In the genomic region with DNA sequence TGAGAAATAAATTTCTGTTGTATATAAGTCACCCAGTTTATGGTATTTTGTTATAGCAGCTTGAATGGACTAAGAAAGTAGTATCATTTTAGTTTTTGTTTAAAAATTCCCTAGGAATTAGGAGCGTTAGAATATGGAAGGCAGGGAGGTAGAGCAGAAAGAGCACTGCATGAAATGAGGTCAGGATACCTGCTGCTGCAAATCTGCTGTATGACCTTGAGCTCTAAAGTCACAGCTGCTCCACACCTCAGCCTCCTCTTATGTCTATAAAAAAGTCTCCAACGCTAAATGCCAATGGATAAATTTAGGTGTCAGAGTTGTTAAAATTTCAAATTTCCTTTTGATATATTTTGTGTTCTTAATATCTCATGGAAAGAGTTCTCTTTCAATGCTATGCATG, we compare ENCODE assay signal across 23 cellular contexts.
"Had no signal": no experiment of that assay in that cellular context is flagged by ENCODE, and none has a peak within 500 bp of the region (broad histone marks: within the 10 kb centered on the region; RNA-seq: fewer than 3 reads in every experiment).

No MANE protein-coding gene starts in this region.

- H3K36me3 ChIP-seq: lower lobe of right lung, pancreas, suprapubic skin, thoracic aorta, tibial artery, upper lobe of right lung had no signal

- H3K4me1 ChIP-seq: upper lobe of right lung had no signal

- H3K27ac ChIP-seq: lower lobe of right lung, psoas muscle, skin epidermis, suprapubic skin, thoracic aorta, tibial artery, upper lobe of right lung had no signal

- H3K9me3 ChIP-seq: lower lobe of right lung, pancreas, psoas muscle, suprapubic skin, thoracic aorta, tibial artery, upper lobe of right lung had no signal

- H3K4me3 ChIP-seq: lower lobe of right lung, pancreas, psoas muscle, skin epidermis, suprapubic skin, thoracic aorta, tibial artery, upper lobe of right lung had no signal

- DNase-seq: hypothalamus; immature natural killer cell; kidney; left colon; left ventricle myocardium superior; lower lobe of right lung; mammary epithelial cell; mesenchymal stem cell; naive thymus-derived CD8-positive, alpha-beta T cell; psoas muscle; stimulated activated CD4-positive, alpha-beta T cell treated with anti-CD3 and anti-CD28 coated beads, Interleukin-12 subunit alpha, Interleukin-12 subunit beta, amount 100 ng/mL, for 4 hours; stimulated activated CD4-positive, alpha-beta T cell treated with anti-CD3 and anti-CD28 coated beads, Interleukin-15, amount 100 ng/mL, for 24 hours; stimulated activated CD4-positive, alpha-beta T cell treated with anti-CD3 and anti-CD28 coated beads, Interleukin-2, amount 100 ng/mL, for 24 hours; stimulated activated CD4-positive, alpha-beta T cell treated with anti-CD3 and anti-CD28 coated beads, Interleukin-4, amount 100 ng/mL, for 1 hour; stimulated activated naive CD4-positive, alpha-beta T cell; tibial artery; trophoblast cell; upper lobe of right lung had no signal

- ATAC-seq: left colon; left ventricle myocardium superior; lower lobe of right lung; naive thymus-derived CD8-positive, alpha-beta T cell; pancreas; psoas muscle; sciatic nerve; upper lobe of right lung had no signal

- H3K27me3 ChIP-seq: pancreas, suprapubic skin, tibial artery, upper lobe of right lung had no signal
